14 cellular contexts compared by ENCODE assay signal in genomic region chr1:84541679-84542078, GRCh38. TPM values are rescaled to one million over a fixed set of nuclear protein-coding genes. Genes with fewer than 3 reads are reported as not detected.
A peak's percentile ranks its signal among the peaks of the same experiment; 100 is the strongest.
DNase-seq lines count a peak whose midpoint lies in the region; ATAC-seq and TF ChIP-seq lines count a peak whose summit lies in the region.
"Had no signal": no experiment of that assay in that cellular context is flagged by ENCODE, and none has a peak within 500 bp of the region (broad histone marks: within the 10 kb centered on the region; RNA-seq: fewer than 3 reads in every experiment).

No MANE protein-coding gene starts in this region.

- H3K4me2 ChIP-seq in KMS-11 (no peak overlapping the region), mammary epithelial cell (ENCODE audit: insufficient read depth, low read depth, low read length) (no peak overlapping the region)

- no peak overlapping the region for H3K27ac ChIP-seq in KMS-11
- H3K27ac ChIP-seq in mammary epithelial cell (ENCODE audit: insufficient read depth, low read depth, low read length) = no peak overlapping the region
- H3K27ac ChIP-seq: esophagus muscularis mucosa had no signal

- BruUV-seq in mammary epithelial cell (replicated peaks; lab: Mats Ljungman, UMichigan) = no TSS peak

- CTCF ChIA-PET in mammary epithelial cell (lab: Charles Lee; ENCODE audit: low non-redundant PET) = no interaction called here

- H3K9ac ChIP-seq in KMS-11 (no peak overlapping the region), mammary epithelial cell (ENCODE audit: insufficient read depth, low read length) (no peak overlapping the region)

- 84% methylated on average over 4 of the region's 4 CpGs for WGBS in mammary epithelial cell (ENCODE audit: low coverage, missing lambda C conversion rate)

- H4K20me1 ChIP-seq in KMS-11 (ENCODE audit: insufficient read depth) (no peaks in the 10 kb centered on the region), mammary epithelial cell (ENCODE audit: insufficient read depth, low read length) (no peaks in the 10 kb centered on the region)

- H3K9me3 ChIP-seq in mammary epithelial cell (replicated peaks; ENCODE audit: insufficient read depth, low read length) = no peaks in the 10 kb centered on the region
- H3K9me3 ChIP-seq: esophagus muscularis mucosa had no signal

- H3K4me3 ChIP-seq in KMS-11 (IDR thresholded peaks at IDR 0.05; ENCODE audit: insufficient read depth, low read depth, low read length) = no peak overlapping the region
- H3K4me3 ChIP-seq in mammary epithelial cell (replicated peaks in 1 of 3; ENCODE audit: insufficient read depth in 1 of 3, low read depth in 2 of 3, low read length in 3 of 3) = no peak overlapping the region
- H3K4me3 ChIP-seq in retinal pigment epithelial cell (ENCODE audit: low read length) = no peak overlapping the region
- H3K4me3 ChIP-seq in H7 (ENCODE audit: insufficient read depth, low read depth, low read length) = no peak overlapping the region
- H3K4me3 ChIP-seq: esophagus muscularis mucosa had no signal

- in situ Hi-C loops in mammary epithelial cell (cut with MboI; ENCODE audit: low sequenced_read_pairs in 2 of 2) = no loop called here

- intact Hi-C loops in mammary epithelial cell (cut with micrococcal nuclease) = loop anchor here (1.0 kb wide), 1 partner anchor 99 kb away; no protein-coding TSS in a partner anchor

- dilution Hi-C loops in mammary epithelial cell (cut with HindIII; ENCODE audit: low sequenced_read_pairs) = no loop called here

- DNase-seq in NCI-H2227 (lab: John Stamatoyannopoulos, UW; ENCODE audit: unreplicated experiment) (peak; percentile 6), NCI-H2227 treated with DMSO at 0.1 percent for 48 hours (lab: John Stamatoyannopoulos, UW) (no peak), mammary epithelial cell (no peak), retinal pigment epithelial cell (ENCODE audit: low read depth) (no peak), NCI-H510A treated with DMSO at 0.1 percent for 48 hours (lab: John Stamatoyannopoulos, UW) (no peak), H7 (no peak)
- DNase-seq: SHP77; stimulated activated CD4-positive, alpha-beta T cell treated with anti-CD3 and anti-CD28 coated beads, Interleukin-15, amount 100 ng/mL, for 24 hours had no signal

- H3K79me2 ChIP-seq in KMS-11 (ENCODE audit: insufficient read depth, low read depth) = no peaks in the 10 kb centered on the region
- H3K79me2 ChIP-seq in mammary epithelial cell (ENCODE audit: insufficient read depth, low read length) = no peaks in the 10 kb centered on the region

- no peak for ATAC-seq in HG02588 (IDR thresholded peaks at IDR 0.05; ENCODE audit: unreplicated experiment)
- ATAC-seq: naive thymus-derived CD4-positive, alpha-beta T cell; stimulated activated effector memory CD8-positive, alpha-beta T cell treated with anti-CD3 and anti-CD28 coated beads, Interleukin-12 subunit alpha, Interleukin-12 subunit beta, amount 100 ng/mL, for 72 hours; WTC11 had no signal

- 0 out of 2 replicates have a peak, but pooled peaks have one; percentile 12 for TF ChIP-seq CTCF in KMS-11 (conservative IDR thresholded peaks at IDR 0.05; ENCODE audit: low read depth, low read length)
- TF ChIP-seq CTCF in mammary epithelial cell (conservative IDR thresholded peaks at IDR 0.05 in 1 of 2, IDR thresholded peaks at IDR 0.05 in 1 of 2; ENCODE audit: extremely low read depth in 1 of 2, insufficient read depth in 1 of 2, low read depth in 1 of 2, low read length in 2 of 2) = peak; percentile 7 to 20
- TF ChIP-seq CTCF in retinal pigment epithelial cell (conservative IDR thresholded peaks at IDR 0.05; ENCODE audit: low read depth, low read length) = peak; percentile 19

- H3K27me3 ChIP-seq in KMS-11 (ENCODE audit: insufficient read depth, low read depth) (no peaks in the 10 kb centered on the region), mammary epithelial cell (ENCODE audit: insufficient read depth, low read length) (no peaks in the 10 kb centered on the region), H7 (ENCODE audit: control insufficient read depth, insufficient read depth, low read length) (no peaks in the 10 kb centered on the region)
- H3K27me3 ChIP-seq: esophagus muscularis mucosa had no signal

- H2AFZ ChIP-seq in KMS-11 (ENCODE audit: low read depth) = no peak overlapping the region
- H2AFZ ChIP-seq in mammary epithelial cell (ENCODE audit: low read depth, low read length) = no peak overlapping the region

- H3K36me3 ChIP-seq in KMS-11 (ENCODE audit: insufficient read depth) (no peaks in the 10 kb centered on the region), mammary epithelial cell (ENCODE audit: insufficient read depth, low read length) (no peaks in the 10 kb centered on the region), H7 (replicated peaks; ENCODE audit: control insufficient read depth, insufficient read depth, low read length) (no peaks in the 10 kb centered on the region)

- peaks cover 10% of the 10 kb centered on the region for H3K4me1 ChIP-seq in KMS-11 (ENCODE audit: low read depth, poor library complexity, severe bottlenecking)
- no peaks in the 10 kb centered on the region for H3K4me1 ChIP-seq in mammary epithelial cell (ENCODE audit: insufficient read depth, low read length)
- H3K4me1 ChIP-seq: esophagus muscularis mucosa had no signal

RNA-seq across cellular contexts. Expression of gene CTBS, which starts 32.6 kb away (rescaled TPM):
- total RNA-seq in mammary epithelial cell = 10 to 100 TPM; 12.3 to 13.1 TPM
- 10.5 TPM for polyA plus RNA-seq in mammary epithelial cell
- polyA minus RNA-seq in mammary epithelial cell = 4.0 TPM
- 12.2 and 15.7 TPM in 2 replicates for total RNA-seq in H7 (2014; rRNA removed; shearing (Covaris generic))

RNA-seq across cellular contexts. Expression of gene GNG5, which starts 35.3 kb away (rescaled TPM):
- 100 to 1,000 TPM in 1 of 2 donors, 10 to 100 TPM in 1; 20.5 to 115 TPM for total RNA-seq in mammary epithelial cell
- 88.9 TPM for polyA plus RNA-seq in mammary epithelial cell
- 54.9 TPM for polyA minus RNA-seq in mammary epithelial cell
- total RNA-seq in H7 (2014; rRNA removed; shearing (Covaris generic)) = 68.5 and 71.2 TPM in 2 replicates

RNA-seq across cellular contexts. Expression of gene SPATA1, which starts 35.5 kb away (rescaled TPM):
- 1 to 10 TPM in 1 of 2 donors, under 1 TPM in 1; 0.33 to 1.4 TPM for total RNA-seq in mammary epithelial cell
- not detected for polyA plus RNA-seq in mammary epithelial cell
- not detected for polyA minus RNA-seq in mammary epithelial cell
- total RNA-seq in H7 (2014; rRNA removed; shearing (Covaris generic)) = 1.8 and 3.2 TPM in 2 replicates
- polyA plus RNA-seq: naive thymus-derived CD4-positive, alpha-beta T cell had no signal
